16 cellular contexts compared by ENCODE assay signal in genomic region chr3:30778923-30779322, GRCh38.
DNase-seq lines count a peak whose midpoint lies in the region; ATAC-seq, FAIRE-seq and TF ChIP-seq lines count a peak whose summit lies in the region.
"Had no signal": no experiment of that assay in that cellular context is flagged by ENCODE, and none has a peak within 500 bp of the region (broad histone marks: within the 10 kb centered on the region; RNA-seq: fewer than 3 reads in every experiment).

No MANE protein-coding gene starts in this region.

- H3K27me3 ChIP-seq in bronchial epithelial cell (ENCODE audit: control insufficient read depth, insufficient read depth, low read length), result no peaks in the 10 kb centered on the region
- H3K27me3 ChIP-seq: BLaER1 had no signal

- no peak for TF ChIP-seq CTCF in bronchial epithelial cell (IDR thresholded peaks at IDR 0.05; ENCODE audit: insufficient read depth, low read length, severe bottlenecking)

- no peak for FAIRE-seq in bronchial epithelial cell (lab: Jason Lieb, UNC)
- FAIRE-seq: G401.6, GM12891 had no signal

- no peak for ATAC-seq in HG03457 (IDR thresholded peaks at IDR 0.05; ENCODE audit: unreplicated experiment)

- H3K4me3 ChIP-seq in bronchial epithelial cell (ENCODE audit: low read depth, low read length), result no peak overlapping the region
- H3K4me3 ChIP-seq: A549, BLaER1, GM23248 had no signal

- peak; percentile 22 for DNase-seq in NOMO-1 treated with DMSO at 0.1 percent for 48 hours (lab: John Stamatoyannopoulos, UW; ENCODE audit: unreplicated experiment)
- DNase-seq in NOMO-1 treated with dmso at 0.1 percent for 144 hours (lab: John Stamatoyannopoulos, UW; ENCODE audit: unreplicated experiment), result no peak
- DNase-seq in bronchial epithelial cell (ENCODE audit: low read depth), result peak; percentile 23
- peak; percentile 17 to 65 for DNase-seq in lung microvascular endothelial cell (ENCODE audit: low read depth in 2 of 2)
- DNase-seq in stimulated activated naive CD4-positive, alpha-beta T cell treated with Interleukin-2 at 50 U/mL for 16 hours (lab: John Stamatoyannopoulos, UW), result no peak
- DNase-seq in activated T-cell treated with anti-CD3 and anti-CD28 coated beads, Interleukin-2, amount 50 U/mL, for 1 hour, result no peak
- DNase-seq: CD8-positive, alpha-beta memory T cell; COR-L47; DMS 273 treated with DMSO at 0.1 percent for 48 hours; HCEC 1CT had no signal

- no peaks in the 10 kb centered on the region for H3K36me3 ChIP-seq in bronchial epithelial cell (ENCODE audit: control insufficient read depth, insufficient read depth, low read length)
- H3K36me3 ChIP-seq: BLaER1 had no signal

Comparison
In these comparisons a context has a peak if more than half of its experiments do, and no peak if none do; other contexts are left out.
1. DNase-seq: peak in NOMO-1 treated with DMSO at 0.1 percent for 48 hours (single experiment), bronchial epithelial cell (single experiment) and lung microvascular endothelial cell (2 of 2); none in NOMO-1 treated with dmso at 0.1 percent for 144 hours (single experiment), stimulated activated naive CD4-positive, alpha-beta T cell treated with Interleukin-2 at 50 U/mL for 16 hours (single experiment) and activated T-cell treated with anti-CD3 and anti-CD28 coated beads, Interleukin-2, amount 50 U/mL, for 1 hour (single experiment).